Comparison of ENCODE assay signal across 8 cellular contexts in genomic region chr16:89701425-89702406, GRCh38. TPM values are rescaled to one million over a fixed set of nuclear protein-coding genes. Genes with fewer than 3 reads are reported as not detected.
A peak's percentile ranks its signal among the peaks of the same experiment; 100 is the strongest.
DNase-seq lines count a peak whose midpoint lies in the region; ATAC-seq and TF ChIP-seq lines count a peak whose summit lies in the region.

TSS of gene SPATA2L (minus strand) at chr16:89701705. CDS start at chr16:89701232, 473 bp downstream.

- H3K27ac ChIP-seq in left ventricle myocardium inferior (replicated peaks) (peak within 1 kb of the TSS; percentile 79), psoas muscle (peak within 1 kb of the TSS; percentile 32), uterus (peak within 1 kb of the TSS; percentile 82 to 83)

- H3K9me3 ChIP-seq in left ventricle myocardium inferior (replicated peaks) (no peaks in the 10 kb centered on the region), psoas muscle (no peaks in the 10 kb centered on the region), uterus (no peaks in the 10 kb centered on the region)

- peaks cover 36% of the 10 kb centered on the region for H3K4me1 ChIP-seq in left ventricle myocardium inferior
- peaks cover 20% of the 10 kb centered on the region for H3K4me1 ChIP-seq in psoas muscle
- peaks cover 0 to 11% of the 10 kb centered on the region in 2 donors for H3K4me1 ChIP-seq in uterus

- DNase-seq in GM13976 (ENCODE audit: low spot score) = peak; percentile 99
- DNase-seq in NCI-H1436 (lab: John Stamatoyannopoulos, UW) = peak; percentile 97
- peak; percentile 96 to 98 (median 97) for DNase-seq in T-helper 1 cell
- DNase-seq in amniotic epithelial cell (ENCODE audit: low read depth) = peak; percentile 84
- peak; percentile 87 for DNase-seq in left ventricle myocardium inferior
- peak; percentile 84 to 91 for DNase-seq in psoas muscle
- DNase-seq in uterus = peak; percentile 77 to 85

- H3K4me3 ChIP-seq in left ventricle myocardium inferior (peak within 1 kb of the TSS; percentile 83), psoas muscle (peak within 1 kb of the TSS; percentile 69), uterus (peak within 1 kb of the TSS; percentile 69 to 77)

- TF ChIP-seq POLR2A in uterus (IDR thresholded peaks at IDR 0.05) = peak; percentile 85 to 92

- 1% methylated on average over 65 to 97 of the region's 97 CpGs for whole genome bisulfite sequencing in psoas muscle, 3 donors

- no peaks in the 10 kb centered on the region for H3K36me3 ChIP-seq in left ventricle myocardium inferior
- H3K36me3 ChIP-seq in psoas muscle (ENCODE audit: insufficient read depth in 1 of 2, low read depth in 1 of 2) = no peaks in the 10 kb centered on the region
- no peaks in the 10 kb centered on the region for H3K36me3 ChIP-seq in uterus

- TF ChIP-seq CTCF in GM13976 (IDR thresholded peaks at IDR 0.05; ENCODE audit: borderline replicate concordance, control extremely low read depth, extremely low read depth, insufficient read depth, missing control alignments) (peak; percentile 32), left ventricle myocardium inferior (IDR thresholded peaks at IDR 0.05; ENCODE audit: borderline replicate concordance) (peak; percentile 36), psoas muscle (IDR thresholded peaks at IDR 0.05) (no peak), uterus (IDR thresholded peaks at IDR 0.05) (peak in 3 of 4 experiments; percentile 2 to 25 (median 14))

- in situ Hi-C loops in GM13976 (cut with MboI; ENCODE audit: low sequenced_read_pairs, unreplicated experiment) = no loop called here

- intact Hi-C loops in left ventricle myocardium inferior (cut with micrococcal nuclease) (no loop called here), psoas muscle (cut with DNase I) (loop anchor here in 1 of 2 donors (5.0 to 10.0 kb wide), 2 partner anchors 91 to 163 kb away; no protein-coding TSS in a partner anchor), uterus (cut with DNase I; ENCODE audit: low total_unique reads) (no loop called here)

- ATAC-seq in HG02763 (IDR thresholded peaks at IDR 0.05; ENCODE audit: unreplicated experiment) (peak; percentile 70), psoas muscle (peak; percentile 69 to 78 (median 76))

- H3K27me3 ChIP-seq in left ventricle myocardium inferior (ENCODE audit: low read depth) = no peaks in the 10 kb centered on the region
- peaks cover 0 to 48% (median 0%) of the 10 kb centered on the region in 3 donors for H3K27me3 ChIP-seq in psoas muscle (ENCODE audit: insufficient read depth in 3 of 3, low read length in 2 of 3)
- H3K27me3 ChIP-seq in uterus = no peaks in the 10 kb centered on the region

RNA-seq across cellular contexts. Expression of gene SPATA2L, which starts in this region (rescaled TPM):
- total RNA-seq in left ventricle myocardium inferior (2.1 TPM), psoas muscle (1 to 10 TPM in 3 of 4 donors, under 1 TPM in 1; 0.56 to 1.8 (median 1.4) TPM), uterus (10 to 100 TPM in 2 of 4 donors, 1 to 10 TPM in 2; 1.2 to 18.7 (median 7.2) TPM)
- polyA plus RNA-seq in psoas muscle = 1 to 10 TPM; 1.0 to 5.9 (median 1.3) TPM

Comparison
In these comparisons a context has a peak if more than half of its experiments do, and no peak if none do; other contexts are left out.
1. Peak in every context shown above with its lines: DNase-seq, ATAC-seq, H3K4me3 ChIP-seq and H3K27ac ChIP-seq.
2. H3K27ac ChIP-seq: peak in every context shown above with its lines; median percentile 82 in uterus; 79 in left ventricle myocardium inferior; 32 in psoas muscle.